16 cellular contexts compared by ENCODE assay signal in genomic region chr9:110095776-110096175, GRCh38.
DNase-seq lines count a peak whose midpoint lies in the region; ATAC-seq and TF ChIP-seq lines count a peak whose summit lies in the region.
"Had no signal": no experiment of that assay in that cellular context is flagged by ENCODE, and none has a peak within 500 bp of the region (broad histone marks: within the 10 kb centered on the region; RNA-seq: fewer than 3 reads in every experiment).

No MANE protein-coding gene starts in this region.

- peak overlapping the region; percentile 42 for H3K27ac ChIP-seq in fibroblast of lung (ENCODE audit: insufficient read depth, low read length)
- H3K27ac ChIP-seq: C4-2B, psoas muscle, VCaP had no signal

- peaks cover 3% of the 10 kb centered on the region for H4K20me1 ChIP-seq in fibroblast of lung (ENCODE audit: control insufficient read depth, extremely low read depth, insufficient read depth, low read length)

- peaks cover 38% of the 10 kb centered on the region for H3K4me1 ChIP-seq in fibroblast of lung (ENCODE audit: control insufficient read depth, extremely low read depth, insufficient read depth, low read length)
- H3K4me1 ChIP-seq: psoas muscle had no signal

- TF ChIP-seq CTCF in fibroblast of lung (conservative IDR thresholded peaks at IDR 0.05 in 1 of 2, IDR thresholded peaks at IDR 0.05 in 1 of 2; ENCODE audit: low read depth in 1 of 2, low read length in 2 of 2) = no peak
- no peak for TF ChIP-seq CTCF in omental fat pad (IDR thresholded peaks at IDR 0.05)

- no peak overlapping the region for H2AFZ ChIP-seq in fibroblast of lung (ENCODE audit: low read length)

- H3K36me3 ChIP-seq in fibroblast of lung (ENCODE audit: control insufficient read depth, insufficient read depth, low read length) = no peaks in the 10 kb centered on the region

- H3K79me2 ChIP-seq in fibroblast of lung (ENCODE audit: control insufficient read depth, insufficient read depth, low read length) = peaks cover 81% of the 10 kb centered on the region

- no peaks in the 10 kb centered on the region for H3K27me3 ChIP-seq in fibroblast of lung (ENCODE audit: control insufficient read depth, insufficient read depth, low read length)

- H3K4me2 ChIP-seq in fibroblast of lung (ENCODE audit: extremely low read depth, insufficient read depth, low read length) = peak overlapping the region; percentile 4

- H3K9me3 ChIP-seq in fibroblast of lung (ENCODE audit: control insufficient read depth, insufficient read depth, low read depth, low read length) = no peaks in the 10 kb centered on the region
- H3K9me3 ChIP-seq: psoas muscle had no signal

- ATAC-seq in omental fat pad (ENCODE audit: low FRiP score) = peak; percentile 34
- no peak for ATAC-seq in HG03378 (IDR thresholded peaks at IDR 0.05; ENCODE audit: unreplicated experiment)
- ATAC-seq in HG03342 (IDR thresholded peaks at IDR 0.05; ENCODE audit: unreplicated experiment) = no peak
- ATAC-seq in GM21526 (IDR thresholded peaks at IDR 0.05; ENCODE audit: low FRiP score, unreplicated experiment) = no peak
- ATAC-seq: esophagus mucosa, SK-N-SH treated with all-trans-retinoic acid at 6 μM for 48 hours had no signal

- peak; percentile 33 for DNase-seq in GM03348 (ENCODE audit: low spot score)
- peak; percentile 47 for DNase-seq in RPMI7951 (ENCODE audit: low read depth)
- peak; percentile 62 to 84 for DNase-seq in fibroblast of lung (ENCODE audit: low read depth in 2 of 2)
- DNase-seq in omental fat pad (ENCODE audit: low spot score) = no peak
- no peak for DNase-seq in activated gamma-delta T cell treated with Interleukin-2 at 50 U/mL for 16 hours
- DNase-seq: activated naive CD4-positive, alpha-beta T cell treated with anti-CD3 and anti-CD28 coated beads, Interleukin-2, amount 50 U/mL, for 16 hours; Kasumi-1; psoas muscle; stimulated activated CD4-positive, alpha-beta T cell treated with anti-CD3 and anti-CD28 coated beads, Interleukin-1b, Interleukin-23, amount 100 ng/mL, for 48 hours had no signal

- no peak overlapping the region for H3K9ac ChIP-seq in fibroblast of lung (ENCODE audit: insufficient read depth, low read length)

- H3K4me3 ChIP-seq in fibroblast of lung (replicated peaks in 1 of 4; ENCODE audit: control extremely low read depth in 1 of 4, insufficient read depth in 1 of 4, low read depth in 3 of 4, low read length in 4 of 4) = no peak overlapping the region
- H3K4me3 ChIP-seq: psoas muscle had no signal

Comparison
In these comparisons a context has a peak if more than half of its experiments do, and no peak if none do; other contexts are left out.
1. DNase-seq: peak in GM03348 (single experiment), RPMI7951 (single experiment) and fibroblast of lung (2 of 2); none in omental fat pad (single experiment) and activated gamma-delta T cell treated with Interleukin-2 at 50 U/mL for 16 hours (single experiment).